8 cellular contexts compared by ENCODE assay signal in genomic region chr14:104680056-104680805, GRCh38. TPM values are rescaled to one million over a fixed set of nuclear protein-coding genes. Genes with fewer than 3 reads are reported as not detected.
DNase-seq lines count a peak whose midpoint lies in the region; ATAC-seq and TF ChIP-seq lines count a peak whose summit lies in the region.

No MANE protein-coding gene starts in this region.

- DNase-seq in Right ventricle myocardium inferior (ENCODE audit: missing footprints) (peak; percentile 39), cardiac septum (ENCODE audit: low spot score) (no peak), chondrocyte (ENCODE audit: low spot score) (no peak), memory B cell (ENCODE audit: low spot score in 2 of 2) (no peak), vagina (ENCODE audit: extremely low spot score in 2 of 2) (no peak), hippocampal formation (lab: John Stamatoyannopoulos, UW) (no peak)
- no peak for DNase-seq in stimulated activated CD4-positive, alpha-beta T cell treated with anti-CD3 and anti-CD28 coated beads, Interleukin-15, amount 100 ng/mL, for 24 hours

- no peak for TF ChIP-seq POLR2A in vagina (IDR thresholded peaks at IDR 0.05)

- H3K27ac ChIP-seq in vagina: peak overlapping the region; percentile 86

- ATAC-seq in Right ventricle myocardium inferior (no peak), memory B cell (ENCODE audit: low read depth) (no peak), GM19351 (IDR thresholded peaks at IDR 0.05; ENCODE audit: unreplicated experiment) (no peak)

- H3K4me1 ChIP-seq in vagina: peaks cover 61% of the 10 kb centered on the region

- no peak overlapping the region for H3K4me3 ChIP-seq in vagina

- H3K36me3 Mint-ChIP-seq in chondrocyte (ENCODE audit: low read depth) (no peaks in the 10 kb centered on the region), memory B cell (no peaks in the 10 kb centered on the region)

- no peaks in the 10 kb centered on the region for H3K27me3 ChIP-seq in vagina

- peak overlapping the region; percentile 99 for H3K27ac Mint-ChIP-seq in chondrocyte (ENCODE audit: unreplicated experiment)
- peak overlapping the region; percentile 63 for H3K27ac Mint-ChIP-seq in memory B cell

- no peaks in the 10 kb centered on the region for H3K36me3 ChIP-seq in vagina

- H3K27me3 Mint-ChIP-seq in chondrocyte (ENCODE audit: low read depth): no peaks in the 10 kb centered on the region
- H3K27me3 Mint-ChIP-seq in memory B cell: no peaks in the 10 kb centered on the region

- intact Hi-C loops in Right ventricle myocardium inferior (cut with DNase I) (no loop called here), cardiac septum (cut with DNase I) (no loop called here), vagina (cut with DNase I) (no loop called here)

- peaks cover 56% of the 10 kb centered on the region for H3K4me1 Mint-ChIP-seq in chondrocyte (ENCODE audit: low read depth)
- H3K4me1 Mint-ChIP-seq in memory B cell: peaks cover 35% of the 10 kb centered on the region

- H3K9me3 Mint-ChIP-seq in chondrocyte (ENCODE audit: low read depth) (no peaks in the 10 kb centered on the region), memory B cell (peaks cover 3% of the 10 kb centered on the region)

- no peak for TF ChIP-seq CTCF in chondrocyte (IDR thresholded peaks at IDR 0.05)
- TF ChIP-seq CTCF in vagina (IDR thresholded peaks at IDR 0.05): no peak

- H3K4me3 Mint-ChIP-seq in chondrocyte (ENCODE audit: unreplicated experiment) (peak overlapping the region; percentile 71), memory B cell (peak overlapping the region; percentile 34)

- H3K9me3 ChIP-seq in vagina: no peaks in the 10 kb centered on the region

RNA-seq across cellular contexts. Expression of gene INF2, which starts 9.2 kb away (rescaled TPM):
- total RNA-seq in Right ventricle myocardium inferior (31.1 TPM), cardiac septum (41.2 TPM), chondrocyte (117 to 152 TPM (median 121 TPM) in 3 replicates), vagina (49.1 TPM)

RNA-seq across cellular contexts. Expression of gene ADSS1, which starts 43.8 kb away (rescaled TPM):
- total RNA-seq in Right ventricle myocardium inferior (191 TPM), cardiac septum (114 TPM), chondrocyte (7.1 to 9.9 TPM (median 7.9 TPM) in 3 replicates), vagina (10.3 TPM)

Comparison
In these comparisons a context has a peak if more than half of its experiments do, and no peak if none do; other contexts are left out.
1. RNA of gene ADSS1, which starts 43.8 kb away (total RNA-seq): 191 TPM in Right ventricle myocardium inferior (single experiment) and 114 TPM in cardiac septum (single experiment); 10.3 TPM in vagina (single experiment) and 7.1 to 9.9 TPM in chondrocyte; every median in the first group is over 10 times any median in the second.